8 cellular contexts compared by ENCODE assay signal in the genomic region with DNA sequence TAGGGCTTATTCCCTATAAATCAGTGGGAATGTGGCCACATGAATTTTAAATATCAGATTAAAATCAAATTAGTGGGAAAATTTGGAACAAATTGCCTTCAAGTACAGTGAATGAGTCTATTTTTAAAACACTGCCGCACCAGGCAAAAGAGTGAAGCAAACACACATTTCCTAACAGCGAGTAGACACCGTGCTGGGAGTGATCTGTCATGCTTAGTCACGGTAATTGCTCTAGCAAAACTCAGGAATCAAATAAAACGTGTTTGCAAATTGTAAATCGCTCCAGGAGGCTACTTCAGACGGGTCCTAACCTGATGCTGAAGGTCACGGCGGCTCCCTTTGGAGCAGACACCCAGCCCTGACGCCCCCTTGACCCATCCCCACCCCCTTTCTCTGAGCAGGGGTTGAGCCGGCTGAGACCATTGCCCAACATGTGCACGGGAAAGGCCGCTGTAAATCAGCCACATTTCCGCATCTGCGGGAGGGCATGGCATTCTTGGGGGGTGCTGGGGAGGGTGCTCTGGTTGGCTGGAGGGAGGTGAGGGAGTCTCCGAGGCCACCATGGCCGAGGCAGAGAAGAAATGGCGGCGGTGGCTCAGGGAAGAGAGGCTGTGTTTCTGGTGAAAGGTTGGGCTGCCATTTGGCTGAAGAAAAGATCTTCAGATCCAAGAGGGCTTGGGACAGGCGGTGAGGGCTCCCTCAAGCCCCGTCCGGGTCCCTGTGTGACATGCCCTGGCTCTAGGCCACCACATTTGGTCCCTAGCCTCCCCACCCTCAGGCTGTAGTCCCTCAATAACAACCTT. TPM values are rescaled to one million over a fixed set of nuclear protein-coding genes. Genes with fewer than 3 reads are reported as not detected.
A peak's percentile ranks its signal among the peaks of the same experiment; 100 is the strongest.
DNase-seq lines count a peak whose midpoint lies in the region; ATAC-seq lines count a peak whose summit lies in the region.

No MANE protein-coding gene starts in this region.

- no peak for ATAC-seq in HG03439 (IDR thresholded peaks at IDR 0.05; ENCODE audit: unreplicated experiment)
- no peak for ATAC-seq in HG03135 (IDR thresholded peaks at IDR 0.05; ENCODE audit: unreplicated experiment)

- DNase-seq in A172 (ENCODE audit: low spot score), result peak; percentile 90
- DNase-seq in HPDE6-E6E7 (ENCODE audit: extremely low spot score), result peak; percentile 80
- DNase-seq in SKM-1 treated with dmso at 0.1 percent for 144 hours (lab: John Stamatoyannopoulos, UW; ENCODE audit: unreplicated experiment), result peak; percentile 88
- DNase-seq in left kidney (ENCODE audit: low read depth, low spot score), result peak; percentile 95
- DNase-seq in epidermal melanocyte (ENCODE audit: insufficient read length, low spot score), result no peak
- DNase-seq in cerebellar nuclear complex (lab: John Stamatoyannopoulos, UW), result no peak

RNA-seq across cellular contexts. Expression of a gene that starts 8.9 kb away (rescaled TPM):
- 3.9 and 4.3 TPM in 2 replicates for total RNA-seq in A172 (2014; rRNA removed; shearing (Covaris generic))

Comparison
In these comparisons a context has a peak if more than half of its experiments do, and no peak if none do; other contexts are left out.
1. DNase-seq: peak in A172 (single experiment), HPDE6-E6E7 (single experiment), SKM-1 treated with dmso at 0.1 percent for 144 hours (single experiment) and left kidney (single experiment); none in epidermal melanocyte (single experiment) and cerebellar nuclear complex (0 of 2).